In genomic region chr4:43163101-43163792, GRCh38 we compare ENCODE assay signal across 18 cellular contexts.
DNase-seq lines count a peak whose midpoint lies in the region; ATAC-seq, FAIRE-seq and TF ChIP-seq lines count a peak whose summit lies in the region.
"Had no signal": no experiment of that assay in that cellular context is flagged by ENCODE, and none has a peak within 500 bp of the region (broad histone marks: within the 10 kb centered on the region; RNA-seq: fewer than 3 reads in every experiment).

No MANE protein-coding gene starts in this region.

- H3K9ac ChIP-seq in MM.1S (ENCODE audit: low read length): no peak overlapping the region
- H3K9ac ChIP-seq in SU-DHL-6 (ENCODE audit: low read length): peak overlapping the region; percentile 13; the same call in 1 of the 2 replicates

- peak; percentile 12 for FAIRE-seq in GM18507 (lab: Jason Lieb, UNC)

- H3K9me3 ChIP-seq in MM.1S (replicated peaks; ENCODE audit: insufficient read depth, low read length): no peaks in the 10 kb centered on the region
- H3K9me3 ChIP-seq in SU-DHL-6 (ENCODE audit: insufficient read depth, low read length): no peaks in the 10 kb centered on the region
- peaks cover 28% of the 10 kb centered on the region for H3K9me3 ChIP-seq in A673 (ENCODE audit: low read depth, low read length, poor library complexity, severe bottlenecking)
- H3K9me3 ChIP-seq: gastrocnemius medialis, HAP-1, tibial artery had no signal

- no peaks in the 10 kb centered on the region for H3K36me3 Mint-ChIP-seq in GM23338 (ENCODE audit: low read depth)
- H3K36me3 Mint-ChIP-seq in naive thymus-derived CD8-positive, alpha-beta T cell: no peaks in the 10 kb centered on the region
- H3K36me3 Mint-ChIP-seq: memory B cell had no signal

- no peak overlapping the region for H3K4me3 Mint-ChIP-seq in GM23338
- H3K4me3 Mint-ChIP-seq in naive thymus-derived CD8-positive, alpha-beta T cell: no peak overlapping the region
- H3K4me3 Mint-ChIP-seq: memory B cell had no signal

- no peak for TF ChIP-seq CTCF in GM23338 (conservative IDR thresholded peaks at IDR 0.05; ENCODE audit: low read depth in 2 of 2)
- TF ChIP-seq CTCF in MM.1S (IDR thresholded peaks at IDR 0.05; ENCODE audit: low read length): no peak
- TF ChIP-seq CTCF in SU-DHL-6 (IDR thresholded peaks at IDR 0.05; ENCODE audit: insufficient read depth, low read length, poor library complexity, severe bottlenecking): no peak
- TF ChIP-seq CTCF in A673 (conservative IDR thresholded peaks at IDR 0.05; ENCODE audit: low read depth, low read length): no peak

- no peaks in the 10 kb centered on the region for H3K27me3 Mint-ChIP-seq in GM23338 (ENCODE audit: insufficient read depth, low read depth, poor library complexity)
- peaks cover 0 to 3% (median 0%) of the 10 kb centered on the region in 5 donors for H3K27me3 Mint-ChIP-seq in naive thymus-derived CD8-positive, alpha-beta T cell
- H3K27me3 Mint-ChIP-seq: memory B cell had no signal

- no peak overlapping the region for H2AFZ ChIP-seq in GM23338
- no peak overlapping the region for H2AFZ ChIP-seq in MM.1S (ENCODE audit: low read length)
- peak overlapping the region; percentile 95 for H2AFZ ChIP-seq in SU-DHL-6 (ENCODE audit: low read depth, low read length, severe bottlenecking)

- H3K79me2 ChIP-seq in GM23338 (replicated peaks; ENCODE audit: insufficient read depth) (no peaks in the 10 kb centered on the region), MM.1S (ENCODE audit: low read length) (no peaks in the 10 kb centered on the region), SU-DHL-6 (ENCODE audit: insufficient read depth, low read length) (no peaks in the 10 kb centered on the region)

- H4K20me1 ChIP-seq in GM23338 (replicated peaks; ENCODE audit: insufficient read depth) (no peaks in the 10 kb centered on the region), MM.1S (ENCODE audit: insufficient read depth, low read length) (no peaks in the 10 kb centered on the region), SU-DHL-6 (ENCODE audit: low read depth, low read length) (no peaks in the 10 kb centered on the region)

- intact Hi-C loops in A673 (cut with micrococcal nuclease; ENCODE audit: unreplicated experiment): no loop called here

- no peaks in the 10 kb centered on the region for H3K9me3 Mint-ChIP-seq in GM23338
- H3K9me3 Mint-ChIP-seq in naive thymus-derived CD8-positive, alpha-beta T cell: peaks cover 0 to 6% (median 2%) of the 10 kb centered on the region in 9 donors
- H3K9me3 Mint-ChIP-seq: memory B cell had no signal

- no peak overlapping the region for H3K27ac Mint-ChIP-seq in GM23338
- no peak overlapping the region for H3K27ac Mint-ChIP-seq in naive thymus-derived CD8-positive, alpha-beta T cell
- H3K27ac Mint-ChIP-seq: memory B cell had no signal

- no peaks in the 10 kb centered on the region for H3K9me2 ChIP-seq in GM23338 (ENCODE audit: insufficient read depth)
- H3K9me2 ChIP-seq in MM.1S (replicated peaks; ENCODE audit: insufficient read depth, low read length): no peaks in the 10 kb centered on the region
- no peaks in the 10 kb centered on the region for H3K9me2 ChIP-seq in SU-DHL-6 (replicated peaks; ENCODE audit: insufficient read depth, low read length)

- no TSS peak for BruUV-seq in A673 (replicated peaks; lab: Mats Ljungman, UMichigan)

- no peak overlapping the region for H3K4me2 ChIP-seq in GM23338
- peak overlapping the region; percentile 18; the same call in 1 of the 2 replicates for H3K4me2 ChIP-seq in MM.1S (ENCODE audit: low read depth, low read length)
- H3K4me2 ChIP-seq in SU-DHL-6 (ENCODE audit: low read depth, low read length, poor library complexity, severe bottlenecking): peak overlapping the region; percentile 45

- ATAC-seq in GM23338: no peak
- no peak for ATAC-seq in naive thymus-derived CD8-positive, alpha-beta T cell
- ATAC-seq in GM18870 (IDR thresholded peaks at IDR 0.05; ENCODE audit: unreplicated experiment): no peak
- ATAC-seq: gastrocnemius medialis, right cardiac atrium had no signal

- H3K4me3 ChIP-seq in GM23338 (no peak overlapping the region), MM.1S (ENCODE audit: low read length) (no peak overlapping the region), SU-DHL-6 (ENCODE audit: insufficient read depth, low read length, poor library complexity, severe bottlenecking) (no peak overlapping the region), A673 (ENCODE audit: low read depth, low read length, poor library complexity, severe bottlenecking) (no peak overlapping the region)
- H3K4me3 ChIP-seq: gastrocnemius medialis, HAP-1, tibial artery had no signal

- no peaks in the 10 kb centered on the region for H3K4me1 ChIP-seq in GM23338 (ENCODE audit: insufficient read depth)
- H3K4me1 ChIP-seq in MM.1S (ENCODE audit: low read length): peaks cover 13% of the 10 kb centered on the region; the same call in 1 of the 2 replicates
- no peaks in the 10 kb centered on the region for H3K4me1 ChIP-seq in A673 (ENCODE audit: insufficient read depth, low read length, poor library complexity, severe bottlenecking)
- H3K4me1 ChIP-seq: gastrocnemius medialis, HAP-1, tibial artery had no signal

- no peaks in the 10 kb centered on the region for H3K27me3 ChIP-seq in GM23338 (ENCODE audit: insufficient read depth)
- H3K27me3 ChIP-seq in MM.1S (replicated peaks; ENCODE audit: insufficient read depth, low read length): no peaks in the 10 kb centered on the region
- no peaks in the 10 kb centered on the region for H3K27me3 ChIP-seq in SU-DHL-6 (ENCODE audit: low read length)
- no peaks in the 10 kb centered on the region for H3K27me3 ChIP-seq in A673 (replicated peaks; ENCODE audit: insufficient read depth, low read depth, low read length, poor library complexity)
- H3K27me3 ChIP-seq: gastrocnemius medialis, tibial artery had no signal

- peaks cover 5% of the 10 kb centered on the region; the same call in 2 of the 3 replicates for H3K4me1 Mint-ChIP-seq in GM23338
- H3K4me1 Mint-ChIP-seq in naive thymus-derived CD8-positive, alpha-beta T cell: no peaks in the 10 kb centered on the region
- H3K4me1 Mint-ChIP-seq: memory B cell had no signal

- CTCF ChIA-PET in A673 (lab: Charles Lee): no interaction called here

- POLR2A ChIA-PET in naive thymus-derived CD8-positive, alpha-beta T cell (lab: Charles Lee): no interaction called here
- POLR2A ChIA-PET in A673 (lab: Charles Lee; ENCODE audit: low non-redundant PET): no interaction called here

- DNase-seq in GM18507 (ENCODE audit: extremely low spot score, insufficient read length, low read depth) (no peak), GM23338 (ENCODE audit: low spot score) (peak; percentile 5), MM.1S (peak; percentile 72), HT-29 (ENCODE audit: low spot score) (no peak), A673 (ENCODE audit: low spot score) (no peak)
- no peak for DNase-seq in naive thymus-derived CD8-positive, alpha-beta T cell
- DNase-seq: activated CD4-positive, alpha-beta T cell treated with anti-CD3 and anti-CD28 coated beads, Interleukin-2, amount 50 U/mL, for 48 hours; DND-41; gastrocnemius medialis; NCI-H146; NCI-H82; right cardiac atrium; stimulated activated CD4-positive, alpha-beta T cell treated with anti-CD3 and anti-CD28 coated beads, Interleukin-2, amount 100 ng/mL, for 24 hours; tibial artery had no signal

- H3F3A ChIP-seq in GM23338 (replicated peaks; ENCODE audit: low read depth) (no peaks in the 10 kb centered on the region), MM.1S (ENCODE audit: insufficient read depth, low read length) (no peaks in the 10 kb centered on the region), SU-DHL-6 (ENCODE audit: insufficient read depth) (no peaks in the 10 kb centered on the region)

- H3K27ac ChIP-seq in GM23338 (ENCODE audit: low read depth) (no peak overlapping the region), MM.1S (ENCODE audit: low read length) (no peak overlapping the region), SU-DHL-6 (ENCODE audit: low read depth, low read length) (peak overlapping the region; percentile 50), A673 (ENCODE audit: low read depth, low read length, poor library complexity, severe bottlenecking) (no peak overlapping the region)
- H3K27ac ChIP-seq: gastrocnemius medialis, tibial artery had no signal

- H3K36me3 ChIP-seq in GM23338 (ENCODE audit: insufficient read depth) (no peaks in the 10 kb centered on the region), MM.1S (replicated peaks; ENCODE audit: insufficient read depth, low read length) (no peaks in the 10 kb centered on the region), SU-DHL-6 (ENCODE audit: low read length) (no peaks in the 10 kb centered on the region), A673 (ENCODE audit: insufficient read depth, low read length, poor library complexity, severe bottlenecking) (no peaks in the 10 kb centered on the region)
- H3K36me3 ChIP-seq: gastrocnemius medialis, HAP-1, tibial artery had no signal

TF ChIP-seq in GM23338, 12 proteins besides CTCF, POLR2A, EP300 and RAD21 (continues in another document):
- no peak for TF ChIP-seq STAT1 (IDR thresholded peaks at IDR 0.05; ENCODE audit: unreplicated experiment)
- no peak for TF ChIP-seq POLR2AphosphoS5 (IDR thresholded peaks at IDR 0.05; ENCODE audit: low read depth)
- TF ChIP-seq EZH2phosphoT487 (IDR thresholded peaks at IDR 0.05; ENCODE audit: unreplicated experiment): no peak
- no peak for TF ChIP-seq CREB1 (CRISPR knock-in tag; IDR thresholded peaks at IDR 0.05; ENCODE audit: low read depth)
- no peak for TF ChIP-seq JUNB (IDR thresholded peaks at IDR 0.05; ENCODE audit: unreplicated experiment)
- TF ChIP-seq, protein P1, sequence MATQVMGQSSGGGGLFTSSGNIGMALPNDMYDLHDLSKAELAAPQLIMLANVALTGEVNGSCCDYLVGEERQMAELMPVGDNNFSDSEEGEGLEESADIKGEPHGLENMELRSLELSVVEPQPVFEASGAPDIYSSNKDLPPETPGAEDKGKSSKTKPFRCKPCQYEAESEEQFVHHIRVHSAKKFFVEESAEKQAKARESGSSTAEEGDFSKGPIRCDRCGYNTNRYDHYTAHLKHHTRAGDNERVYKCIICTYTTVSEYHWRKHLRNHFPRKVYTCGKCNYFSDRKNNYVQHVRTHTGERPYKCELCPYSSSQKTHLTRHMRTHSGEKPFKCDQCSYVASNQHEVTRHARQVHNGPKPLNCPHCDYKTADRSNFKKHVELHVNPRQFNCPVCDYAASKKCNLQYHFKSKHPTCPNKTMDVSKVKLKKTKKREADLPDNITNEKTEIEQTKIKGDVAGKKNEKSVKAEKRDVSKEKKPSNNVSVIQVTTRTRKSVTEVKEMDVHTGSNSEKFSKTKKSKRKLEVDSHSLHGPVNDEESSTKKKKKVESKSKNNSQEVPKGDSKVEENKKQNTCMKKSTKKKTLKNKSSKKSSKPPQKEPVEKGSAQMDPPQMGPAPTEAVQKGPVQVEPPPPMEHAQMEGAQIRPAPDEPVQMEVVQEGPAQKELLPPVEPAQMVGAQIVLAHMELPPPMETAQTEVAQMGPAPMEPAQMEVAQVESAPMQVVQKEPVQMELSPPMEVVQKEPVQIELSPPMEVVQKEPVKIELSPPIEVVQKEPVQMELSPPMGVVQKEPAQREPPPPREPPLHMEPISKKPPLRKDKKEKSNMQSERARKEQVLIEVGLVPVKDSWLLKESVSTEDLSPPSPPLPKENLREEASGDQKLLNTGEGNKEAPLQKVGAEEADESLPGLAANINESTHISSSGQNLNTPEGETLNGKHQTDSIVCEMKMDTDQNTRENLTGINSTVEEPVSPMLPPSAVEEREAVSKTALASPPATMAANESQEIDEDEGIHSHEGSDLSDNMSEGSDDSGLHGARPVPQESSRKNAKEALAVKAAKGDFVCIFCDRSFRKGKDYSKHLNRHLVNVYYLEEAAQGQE (IDR thresholded peaks at IDR 0.05; ENCODE audit: unreplicated experiment): no peak

Comparison
In these comparisons a context has a peak if more than half of its experiments do, and no peak if none do; other contexts are left out.
1. DNase-seq: peak in GM23338 (single experiment) and MM.1S (single experiment); none in GM18507 (single experiment), naive thymus-derived CD8-positive, alpha-beta T cell (0 of 10), HT-29 (single experiment) and A673 (single experiment).